1 cellular context compared by ENCODE assay signal in the genomic region with DNA sequence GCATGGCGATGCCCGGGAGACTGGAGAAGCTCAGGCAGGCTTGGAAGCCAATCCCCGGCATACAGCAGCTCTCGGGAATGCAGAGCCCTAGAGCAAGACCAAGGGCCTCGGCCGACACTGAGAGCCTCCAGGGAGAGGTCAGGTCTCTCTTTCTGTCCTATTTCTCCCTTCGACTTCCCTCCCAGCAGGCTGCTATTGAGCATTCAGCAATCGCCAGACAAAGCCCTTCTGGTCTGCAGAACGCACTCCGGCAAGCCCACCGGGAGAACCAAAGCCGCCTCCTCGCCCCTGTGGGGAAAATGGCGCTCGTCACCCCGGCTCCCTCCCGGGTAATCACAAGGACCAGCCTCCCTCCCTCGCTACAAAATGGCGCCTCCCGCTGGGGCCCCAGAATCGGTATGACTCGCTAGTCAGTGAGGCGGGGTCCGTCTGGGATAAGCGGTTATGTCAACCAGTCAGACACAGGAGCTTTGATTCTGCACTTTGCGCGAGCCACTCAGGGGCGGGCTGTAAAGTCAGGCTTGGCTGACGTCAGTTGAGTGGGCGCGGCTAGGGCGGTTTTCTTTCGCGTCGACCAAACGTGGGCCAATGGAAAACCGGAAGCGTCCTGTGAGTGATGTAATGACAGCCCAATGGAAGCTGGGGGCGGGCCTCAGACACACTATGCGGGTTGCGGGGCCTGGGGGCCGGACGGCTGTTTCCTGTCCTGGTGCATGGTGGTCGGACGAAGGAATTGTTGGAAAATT.
TF ChIP-seq lines count a peak whose summit lies in the region.

A gene (plus strand): TSS at position 691 of the 746 bp plus-strand sequence. CDS start 10,297 bp downstream, outside the sequence.

TF ChIP-seq in K562, 482 proteins besides CTCF, POLR2A, EP300 and RAD21 (continued from another document and continues in another):
- TF ChIP-seq, protein P1, sequence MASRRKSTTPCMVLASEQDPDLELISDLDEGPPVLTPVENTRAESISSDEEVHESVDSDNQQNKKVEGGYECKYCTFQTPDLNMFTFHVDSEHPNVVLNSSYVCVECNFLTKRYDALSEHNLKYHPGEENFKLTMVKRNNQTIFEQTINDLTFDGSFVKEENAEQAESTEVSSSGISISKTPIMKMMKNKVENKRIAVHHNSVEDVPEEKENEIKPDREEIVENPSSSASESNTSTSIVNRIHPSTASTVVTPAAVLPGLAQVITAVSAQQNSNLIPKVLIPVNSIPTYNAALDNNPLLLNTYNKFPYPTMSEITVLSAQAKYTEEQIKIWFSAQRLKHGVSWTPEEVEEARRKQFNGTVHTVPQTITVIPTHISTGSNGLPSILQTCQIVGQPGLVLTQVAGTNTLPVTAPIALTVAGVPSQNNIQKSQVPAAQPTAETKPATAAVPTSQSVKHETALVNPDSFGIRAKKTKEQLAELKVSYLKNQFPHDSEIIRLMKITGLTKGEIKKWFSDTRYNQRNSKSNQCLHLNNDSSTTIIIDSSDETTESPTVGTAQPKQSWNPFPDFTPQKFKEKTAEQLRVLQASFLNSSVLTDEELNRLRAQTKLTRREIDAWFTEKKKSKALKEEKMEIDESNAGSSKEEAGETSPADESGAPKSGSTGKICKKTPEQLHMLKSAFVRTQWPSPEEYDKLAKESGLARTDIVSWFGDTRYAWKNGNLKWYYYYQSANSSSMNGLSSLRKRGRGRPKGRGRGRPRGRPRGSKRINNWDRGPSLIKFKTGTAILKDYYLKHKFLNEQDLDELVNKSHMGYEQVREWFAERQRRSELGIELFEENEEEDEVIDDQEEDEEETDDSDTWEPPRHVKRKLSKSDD (conservative IDR thresholded peaks at IDR 0.05; ENCODE audit: low read length), result no peak
- TF ChIP-seq ZNF431 (CRISPR knock-in tag; IDR thresholded peaks at IDR 0.05) (0 out of 2 replicates have a peak, but pooled peaks have one; percentile 17), MEF2A (IDR thresholded peaks at IDR 0.05; ENCODE audit: control insufficient read depth, low read depth, low read length) (no peak), CAMTA2 (CRISPR knock-in tag; conservative IDR thresholded peaks at IDR 0.05) (peak; percentile 83; the same call in 1 of the 2 replicates), ADNP (tag; IDR thresholded peaks at IDR 0.05) (no peak), ZNF3 (CRISPR knock-in tag; IDR thresholded peaks at IDR 0.05) (no peak), CCAR2 (IDR thresholded peaks at IDR 0.05; ENCODE audit: low read depth, low read length) (no peak), XRCC3 (IDR thresholded peaks at IDR 0.05) (no peak), TFAM (CRISPR knock-in tag; conservative IDR thresholded peaks at IDR 0.05) (no peak), ZNF324 (CRISPR knock-in tag; IDR thresholded peaks at IDR 0.05) (no peak), POLR2H (tag; IDR thresholded peaks at IDR 0.05; ENCODE audit: low read depth) (0 out of 2 replicates have a peak, but pooled peaks have one; percentile 63), POLR2B (IDR thresholded peaks at IDR 0.05; ENCODE audit: low read depth, partially characterized antibody) (peak; percentile 93), MAZ (CRISPR knock-in tag; conservative IDR thresholded peaks at IDR 0.05 in 1 of 2, IDR thresholded peaks at IDR 0.05 in 1 of 2) (peak; percentile 89 to 97), KLF13 (tag; IDR thresholded peaks at IDR 0.05; ENCODE audit: borderline replicate concordance, low read depth) (no peak; the same call in 1 of the 2 replicates), ZKSCAN8 (CRISPR knock-in tag; IDR thresholded peaks at IDR 0.05) (no peak), ZNF354B (CRISPR knock-in tag; IDR thresholded peaks at IDR 0.05) (no peak), NR2C1 (IDR thresholded peaks at IDR 0.05) (peak; percentile 88), NR2C1 (tag; IDR thresholded peaks at IDR 0.05) (0 out of 2 replicates have a peak, but pooled peaks have one; percentile 22), ZBTB1 (CRISPR knock-in tag; IDR thresholded peaks at IDR 0.05; ENCODE audit: borderline replicate concordance, low read depth) (no peak), ZNF347 (CRISPR knock-in tag; IDR thresholded peaks at IDR 0.05; ENCODE audit: low read depth) (no peak), POLR2AphosphoS2 (IDR thresholded peaks at IDR 0.05; ENCODE audit: low read length) (no peak; the same call in 1 of the 2 replicates), BCL6 (CRISPR knock-in tag; IDR thresholded peaks at IDR 0.05) (no peak), LEF1 (IDR thresholded peaks at IDR 0.05) (peak; percentile 57), ZNF707 (CRISPR knock-in tag; conservative IDR thresholded peaks at IDR 0.05) (no peak), TARDBP (IDR thresholded peaks at IDR 0.05) (0 out of 2 replicates have a peak, but pooled peaks have one; percentile 26), NR1H2 (CRISPR knock-in tag; IDR thresholded peaks at IDR 0.05) (no peak), PHF21A (IDR thresholded peaks at IDR 0.05; ENCODE audit: borderline replicate concordance, low read depth) (no peak)
- TF ChIP-seq, protein P2, sequence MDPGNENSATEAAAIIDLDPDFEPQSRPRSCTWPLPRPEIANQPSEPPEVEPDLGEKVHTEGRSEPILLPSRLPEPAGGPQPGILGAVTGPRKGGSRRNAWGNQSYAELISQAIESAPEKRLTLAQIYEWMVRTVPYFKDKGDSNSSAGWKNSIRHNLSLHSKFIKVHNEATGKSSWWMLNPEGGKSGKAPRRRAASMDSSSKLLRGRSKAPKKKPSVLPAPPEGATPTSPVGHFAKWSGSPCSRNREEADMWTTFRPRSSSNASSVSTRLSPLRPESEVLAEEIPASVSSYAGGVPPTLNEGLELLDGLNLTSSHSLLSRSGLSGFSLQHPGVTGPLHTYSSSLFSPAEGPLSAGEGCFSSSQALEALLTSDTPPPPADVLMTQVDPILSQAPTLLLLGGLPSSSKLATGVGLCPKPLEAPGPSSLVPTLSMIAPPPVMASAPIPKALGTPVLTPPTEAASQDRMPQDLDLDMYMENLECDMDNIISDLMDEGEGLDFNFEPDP (CRISPR knock-in tag; IDR thresholded peaks at IDR 0.05), result no peak
- TF ChIP-seq, protein P3, sequence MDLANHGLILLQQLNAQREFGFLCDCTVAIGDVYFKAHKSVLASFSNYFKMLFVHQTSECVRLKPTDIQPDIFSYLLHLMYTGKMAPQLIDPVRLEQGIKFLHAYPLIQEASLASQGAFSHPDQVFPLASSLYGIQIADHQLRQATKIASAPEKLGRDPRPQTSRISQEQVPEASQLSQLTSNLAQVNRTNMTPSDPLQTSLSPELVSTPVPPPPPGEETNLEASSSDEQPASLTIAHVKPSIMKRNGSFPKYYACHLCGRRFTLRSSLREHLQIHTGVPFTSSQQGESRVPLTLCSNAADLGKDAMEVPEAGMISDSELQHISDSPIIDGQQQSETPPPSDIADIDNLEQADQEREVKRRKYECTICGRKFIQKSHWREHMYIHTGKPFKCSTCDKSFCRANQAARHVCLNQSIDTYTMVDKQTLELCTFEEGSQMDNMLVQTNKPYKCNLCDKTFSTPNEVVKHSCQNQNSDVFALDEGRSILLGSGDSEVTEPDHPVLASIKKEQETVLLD (IDR thresholded peaks at IDR 0.05), result no peak
- TF ChIP-seq, protein P4, sequence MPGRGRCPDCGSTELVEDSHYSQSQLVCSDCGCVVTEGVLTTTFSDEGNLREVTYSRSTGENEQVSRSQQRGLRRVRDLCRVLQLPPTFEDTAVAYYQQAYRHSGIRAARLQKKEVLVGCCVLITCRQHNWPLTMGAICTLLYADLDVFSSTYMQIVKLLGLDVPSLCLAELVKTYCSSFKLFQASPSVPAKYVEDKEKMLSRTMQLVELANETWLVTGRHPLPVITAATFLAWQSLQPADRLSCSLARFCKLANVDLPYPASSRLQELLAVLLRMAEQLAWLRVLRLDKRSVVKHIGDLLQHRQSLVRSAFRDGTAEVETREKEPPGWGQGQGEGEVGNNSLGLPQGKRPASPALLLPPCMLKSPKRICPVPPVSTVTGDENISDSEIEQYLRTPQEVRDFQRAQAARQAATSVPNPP (IDR thresholded peaks at IDR 0.05; ENCODE audit: borderline replicate concordance, insufficient read depth, insufficient read length), result no peak
- TF ChIP-seq, protein P5, sequence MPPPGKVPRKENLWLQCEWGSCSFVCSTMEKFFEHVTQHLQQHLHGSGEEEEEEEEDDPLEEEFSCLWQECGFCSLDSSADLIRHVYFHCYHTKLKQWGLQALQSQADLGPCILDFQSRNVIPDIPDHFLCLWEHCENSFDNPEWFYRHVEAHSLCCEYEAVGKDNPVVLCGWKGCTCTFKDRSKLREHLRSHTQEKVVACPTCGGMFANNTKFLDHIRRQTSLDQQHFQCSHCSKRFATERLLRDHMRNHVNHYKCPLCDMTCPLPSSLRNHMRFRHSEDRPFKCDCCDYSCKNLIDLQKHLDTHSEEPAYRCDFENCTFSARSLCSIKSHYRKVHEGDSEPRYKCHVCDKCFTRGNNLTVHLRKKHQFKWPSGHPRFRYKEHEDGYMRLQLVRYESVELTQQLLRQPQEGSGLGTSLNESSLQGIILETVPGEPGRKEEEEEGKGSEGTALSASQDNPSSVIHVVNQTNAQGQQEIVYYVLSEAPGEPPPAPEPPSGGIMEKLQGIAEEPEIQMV (tag; conservative IDR thresholded peaks at IDR 0.05; ENCODE audit: low read depth), result no peak
- TF ChIP-seq, protein P6, sequence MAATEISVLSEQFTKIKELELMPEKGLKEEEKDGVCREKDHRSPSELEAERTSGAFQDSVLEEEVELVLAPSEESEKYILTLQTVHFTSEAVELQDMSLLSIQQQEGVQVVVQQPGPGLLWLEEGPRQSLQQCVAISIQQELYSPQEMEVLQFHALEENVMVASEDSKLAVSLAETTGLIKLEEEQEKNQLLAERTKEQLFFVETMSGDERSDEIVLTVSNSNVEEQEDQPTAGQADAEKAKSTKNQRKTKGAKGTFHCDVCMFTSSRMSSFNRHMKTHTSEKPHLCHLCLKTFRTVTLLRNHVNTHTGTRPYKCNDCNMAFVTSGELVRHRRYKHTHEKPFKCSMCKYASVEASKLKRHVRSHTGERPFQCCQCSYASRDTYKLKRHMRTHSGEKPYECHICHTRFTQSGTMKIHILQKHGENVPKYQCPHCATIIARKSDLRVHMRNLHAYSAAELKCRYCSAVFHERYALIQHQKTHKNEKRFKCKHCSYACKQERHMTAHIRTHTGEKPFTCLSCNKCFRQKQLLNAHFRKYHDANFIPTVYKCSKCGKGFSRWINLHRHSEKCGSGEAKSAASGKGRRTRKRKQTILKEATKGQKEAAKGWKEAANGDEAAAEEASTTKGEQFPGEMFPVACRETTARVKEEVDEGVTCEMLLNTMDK (IDR thresholded peaks at IDR 0.05; ENCODE audit: borderline replicate concordance, insufficient read depth, low read depth, low read length, poor library complexity, severe bottlenecking), result peak; percentile 15
- TF ChIP-seq, protein P7, sequence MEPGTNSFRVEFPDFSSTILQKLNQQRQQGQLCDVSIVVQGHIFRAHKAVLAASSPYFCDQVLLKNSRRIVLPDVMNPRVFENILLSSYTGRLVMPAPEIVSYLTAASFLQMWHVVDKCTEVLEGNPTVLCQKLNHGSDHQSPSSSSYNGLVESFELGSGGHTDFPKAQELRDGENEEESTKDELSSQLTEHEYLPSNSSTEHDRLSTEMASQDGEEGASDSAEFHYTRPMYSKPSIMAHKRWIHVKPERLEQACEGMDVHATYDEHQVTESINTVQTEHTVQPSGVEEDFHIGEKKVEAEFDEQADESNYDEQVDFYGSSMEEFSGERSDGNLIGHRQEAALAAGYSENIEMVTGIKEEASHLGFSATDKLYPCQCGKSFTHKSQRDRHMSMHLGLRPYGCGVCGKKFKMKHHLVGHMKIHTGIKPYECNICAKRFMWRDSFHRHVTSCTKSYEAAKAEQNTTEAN (CRISPR knock-in tag; IDR thresholded peaks at IDR 0.05), result 0 out of 2 replicates have a peak, but pooled peaks have one; percentile 25
- TF ChIP-seq, protein P8, sequence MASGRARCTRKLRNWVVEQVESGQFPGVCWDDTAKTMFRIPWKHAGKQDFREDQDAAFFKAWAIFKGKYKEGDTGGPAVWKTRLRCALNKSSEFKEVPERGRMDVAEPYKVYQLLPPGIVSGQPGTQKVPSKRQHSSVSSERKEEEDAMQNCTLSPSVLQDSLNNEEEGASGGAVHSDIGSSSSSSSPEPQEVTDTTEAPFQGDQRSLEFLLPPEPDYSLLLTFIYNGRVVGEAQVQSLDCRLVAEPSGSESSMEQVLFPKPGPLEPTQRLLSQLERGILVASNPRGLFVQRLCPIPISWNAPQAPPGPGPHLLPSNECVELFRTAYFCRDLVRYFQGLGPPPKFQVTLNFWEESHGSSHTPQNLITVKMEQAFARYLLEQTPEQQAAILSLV (tag; IDR thresholded peaks at IDR 0.05), result no peak
- TF ChIP-seq, protein P9, sequence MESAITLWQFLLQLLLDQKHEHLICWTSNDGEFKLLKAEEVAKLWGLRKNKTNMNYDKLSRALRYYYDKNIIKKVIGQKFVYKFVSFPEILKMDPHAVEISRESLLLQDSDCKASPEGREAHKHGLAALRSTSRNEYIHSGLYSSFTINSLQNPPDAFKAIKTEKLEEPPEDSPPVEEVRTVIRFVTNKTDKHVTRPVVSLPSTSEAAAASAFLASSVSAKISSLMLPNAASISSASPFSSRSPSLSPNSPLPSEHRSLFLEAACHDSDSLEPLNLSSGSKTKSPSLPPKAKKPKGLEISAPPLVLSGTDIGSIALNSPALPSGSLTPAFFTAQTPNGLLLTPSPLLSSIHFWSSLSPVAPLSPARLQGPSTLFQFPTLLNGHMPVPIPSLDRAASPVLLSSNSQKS (CRISPR knock-in tag; IDR thresholded peaks at IDR 0.05), result no peak
- TF ChIP-seq, protein P10, sequence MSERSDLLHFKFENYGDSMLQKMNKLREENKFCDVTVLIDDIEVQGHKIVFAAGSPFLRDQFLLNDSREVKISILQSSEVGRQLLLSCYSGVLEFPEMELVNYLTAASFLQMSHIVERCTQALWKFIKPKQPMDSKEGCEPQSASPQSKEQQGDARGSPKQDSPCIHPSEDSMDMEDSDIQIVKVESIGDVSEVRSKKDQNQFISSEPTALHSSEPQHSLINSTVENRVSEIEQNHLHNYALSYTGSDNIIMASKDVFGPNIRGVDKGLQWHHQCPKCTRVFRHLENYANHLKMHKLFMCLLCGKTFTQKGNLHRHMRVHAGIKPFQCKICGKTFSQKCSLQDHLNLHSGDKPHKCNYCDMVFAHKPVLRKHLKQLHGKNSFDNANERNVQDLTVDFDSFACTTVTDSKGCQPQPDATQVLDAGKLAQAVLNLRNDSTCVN (CRISPR knock-in tag; IDR thresholded peaks at IDR 0.05), result no peak
- TF ChIP-seq, protein P11, sequence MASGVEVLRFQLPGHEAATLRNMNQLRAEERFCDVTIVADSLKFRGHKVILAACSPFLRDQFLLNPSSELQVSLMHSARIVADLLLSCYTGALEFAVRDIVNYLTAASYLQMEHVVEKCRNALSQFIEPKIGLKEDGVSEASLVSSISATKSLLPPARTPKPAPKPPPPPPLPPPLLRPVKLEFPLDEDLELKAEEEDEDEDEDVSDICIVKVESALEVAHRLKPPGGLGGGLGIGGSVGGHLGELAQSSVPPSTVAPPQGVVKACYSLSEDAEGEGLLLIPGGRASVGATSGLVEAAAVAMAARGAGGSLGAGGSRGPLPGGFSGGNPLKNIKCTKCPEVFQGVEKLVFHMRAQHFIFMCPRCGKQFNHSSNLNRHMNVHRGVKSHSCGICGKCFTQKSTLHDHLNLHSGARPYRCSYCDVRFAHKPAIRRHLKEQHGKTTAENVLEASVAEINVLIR (CRISPR knock-in tag; IDR thresholded peaks at IDR 0.05), result peak; percentile 96
- TF ChIP-seq, protein P12, sequence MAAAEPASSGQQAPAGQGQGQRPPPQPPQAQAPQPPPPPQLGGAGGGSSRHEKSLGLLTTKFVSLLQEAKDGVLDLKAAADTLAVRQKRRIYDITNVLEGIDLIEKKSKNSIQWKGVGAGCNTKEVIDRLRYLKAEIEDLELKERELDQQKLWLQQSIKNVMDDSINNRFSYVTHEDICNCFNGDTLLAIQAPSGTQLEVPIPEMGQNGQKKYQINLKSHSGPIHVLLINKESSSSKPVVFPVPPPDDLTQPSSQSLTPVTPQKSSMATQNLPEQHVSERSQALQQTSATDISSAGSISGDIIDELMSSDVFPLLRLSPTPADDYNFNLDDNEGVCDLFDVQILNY (CRISPR knock-in tag; IDR thresholded peaks at IDR 0.05), result no peak
